11 cellular contexts compared by ENCODE assay signal in genomic region chr2:227545990-227546389, GRCh38. TPM values are rescaled to one million over a fixed set of nuclear protein-coding genes. Genes with fewer than 3 reads are reported as not detected.
DNase-seq lines count a peak whose midpoint lies in the region; ATAC-seq and TF ChIP-seq lines count a peak whose summit lies in the region.
"Had no signal": no experiment of that assay in that cellular context is flagged by ENCODE, and none has a peak within 500 bp of the region (broad histone marks: within the 10 kb centered on the region; RNA-seq: fewer than 3 reads in every experiment).

No MANE protein-coding gene starts in this region.

- no peak overlapping the region for H3K27ac Mint-ChIP-seq in osteocyte (ENCODE audit: unreplicated experiment)
- H3K27ac Mint-ChIP-seq: dendritic cell treated with granulocyte-macrophage colony-stimulating factor and Interleukin-4, amounts not matched to agents 40 ng/mL and 50 ng/mL, for 4 days had no signal

- peaks cover 54% of the 10 kb centered on the region for H3K36me3 Mint-ChIP-seq in osteocyte (ENCODE audit: unreplicated experiment)

- peaks cover 19% of the 10 kb centered on the region for H3K9me3 Mint-ChIP-seq in osteocyte (ENCODE audit: unreplicated experiment)

- H3K9ac ChIP-seq in DND-41 (ENCODE audit: low read depth, low read length) = no peak overlapping the region

- H3K4me1 ChIP-seq in DND-41 (ENCODE audit: insufficient read depth, low read length) = no peaks in the 10 kb centered on the region
- H3K4me1 ChIP-seq: SJSA1 had no signal

- TF ChIP-seq CTCF in DND-41 (IDR thresholded peaks at IDR 0.05; ENCODE audit: borderline replicate concordance, extremely low read depth, low read length, poor library complexity, severe bottlenecking) (peak; percentile 42), WI38 (IDR thresholded peaks at IDR 0.05; ENCODE audit: low read depth, low read length) (0 out of 2 replicates have a peak, but pooled peaks have one; percentile 7), kidney epithelial cell (IDR thresholded peaks at IDR 0.05; ENCODE audit: insufficient read depth, low read length, poor library complexity, severe bottlenecking) (peak; percentile 10), osteocyte (IDR thresholded peaks at IDR 0.05) (no peak)

- no peaks in the 10 kb centered on the region for H3K4me1 Mint-ChIP-seq in osteocyte (ENCODE audit: unreplicated experiment)

- H4K20me1 ChIP-seq in DND-41 (ENCODE audit: insufficient read depth, low read length) = no peaks in the 10 kb centered on the region

- H3K27me3 ChIP-seq in DND-41 (ENCODE audit: insufficient read depth, low read length, poor library complexity) = no peaks in the 10 kb centered on the region
- H3K27me3 ChIP-seq in kidney epithelial cell (ENCODE audit: control insufficient read depth, insufficient read depth, low read length) = no peaks in the 10 kb centered on the region
- H3K27me3 ChIP-seq: SJSA1 had no signal

- ATAC-seq in DND-41 (ENCODE audit: insufficient read depth, low read depth) = no peak

- H3K36me3 ChIP-seq in DND-41 (ENCODE audit: insufficient read depth, low read length) = peaks cover 26% of the 10 kb centered on the region
- H3K36me3 ChIP-seq in kidney epithelial cell (ENCODE audit: control insufficient read depth, insufficient read depth, low read length) = peaks cover 6% of the 10 kb centered on the region

- peak; percentile 18 for DNase-seq in DND-41
- DNase-seq in H4 (ENCODE audit: low spot score) = peak; percentile 9
- DNase-seq in kidney epithelial cell (ENCODE audit: low read depth) = no peak
- no peak for DNase-seq in SIG-M5 treated with dmso at 0.1 percent for 504 hours (lab: John Stamatoyannopoulos, UW; ENCODE audit: unreplicated experiment)
- no peak for DNase-seq in osteocyte (ENCODE audit: extremely low spot score, unreplicated experiment)
- no peak for DNase-seq in activated gamma-delta T cell treated with Interleukin-2 at 50 U/mL for 16 hours
- DNase-seq: activated CD8-positive, alpha-beta memory T cell treated with anti-CD3 and anti-CD28 coated beads, Interleukin-2, amount 50 U/mL, for 4 hours; NCI-H1436 had no signal

- no peaks in the 10 kb centered on the region for H3K27me3 Mint-ChIP-seq in osteocyte (ENCODE audit: unreplicated experiment)
- H3K27me3 Mint-ChIP-seq: dendritic cell treated with granulocyte-macrophage colony-stimulating factor and Interleukin-4, amounts not matched to agents 40 ng/mL and 50 ng/mL, for 4 days had no signal

- no peak overlapping the region for H3K4me3 Mint-ChIP-seq in osteocyte (ENCODE audit: unreplicated experiment)
- H3K4me3 Mint-ChIP-seq: dendritic cell treated with granulocyte-macrophage colony-stimulating factor and Interleukin-4, amounts not matched to agents 40 ng/mL and 50 ng/mL, for 4 days had no signal

- H3K27ac ChIP-seq in DND-41 (ENCODE audit: low read length) = no peak overlapping the region
- H3K27ac ChIP-seq: SJSA1 had no signal

- no peak overlapping the region for H2AFZ ChIP-seq in DND-41 (ENCODE audit: low read depth, low read length)

- no peak overlapping the region for H3K4me2 ChIP-seq in DND-41 (ENCODE audit: insufficient read depth, low read length)

- H3K4me3 ChIP-seq in DND-41 (ENCODE audit: low read depth in 1 of 2, low read length in 2 of 2) (no peak overlapping the region), WI38 (ENCODE audit: low read depth, low read length) (no peak overlapping the region), kidney epithelial cell (ENCODE audit: low read depth, low read length) (no peak overlapping the region)
- H3K4me3 ChIP-seq: SJSA1 had no signal

- H3K9me3 ChIP-seq in DND-41 (ENCODE audit: insufficient read depth, low read length, severe bottlenecking) = no peaks in the 10 kb centered on the region

- no peaks in the 10 kb centered on the region for H3K79me2 ChIP-seq in DND-41 (ENCODE audit: insufficient read depth, low read length)

RNA-seq across cellular contexts. Expression of gene SCYGR2, which starts 52.7 kb away (rescaled TPM):
- not detected in 2 replicates for total RNA-seq in H4 (2014; rRNA removed; shearing (Covaris generic))
- not detected in 2 replicates for total RNA-seq in kidney epithelial cell
- not detected in 2 replicates for total RNA-seq in osteocyte
- total RNA-seq: SJSA1 had no signal

Comparison
In these comparisons a context has a peak if more than half of its experiments do, and no peak if none do; other contexts are left out.
1. DNase-seq: peak in DND-41 (single experiment) and H4 (single experiment); none in kidney epithelial cell (single experiment), SIG-M5 treated with dmso at 0.1 percent for 504 hours (single experiment), osteocyte (single experiment) and activated gamma-delta T cell treated with Interleukin-2 at 50 U/mL for 16 hours (single experiment).